ENCODE assay signal across 2 cellular contexts in the genomic region with DNA sequence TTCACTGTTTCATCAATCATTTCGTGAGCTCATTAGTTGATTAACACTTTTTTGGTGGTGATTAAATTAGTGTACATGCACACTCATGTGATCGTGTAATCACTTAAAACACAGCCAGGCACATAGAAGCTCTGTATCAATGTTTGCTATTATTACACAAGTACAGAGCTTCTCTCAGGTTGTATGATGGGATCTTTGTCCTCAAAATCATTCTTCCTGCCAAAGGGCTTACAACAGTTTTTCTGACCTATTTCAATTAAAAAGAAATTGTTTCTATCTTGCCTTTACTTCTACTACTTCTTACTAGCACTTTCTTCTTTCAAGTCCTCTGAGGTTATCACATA.
TF ChIP-seq lines count a peak whose summit lies in the region.

No MANE protein-coding gene starts in this region.

TF ChIP-seq in liver, 16 proteins besides CTCF, POLR2A, EP300 and RAD21:
- TF ChIP-seq JUND (IDR thresholded peaks at IDR 0.05) (no peak), RXRA (IDR thresholded peaks at IDR 0.05) (no peak), HNF4A (conservative IDR thresholded peaks at IDR 0.05) (peak in 1 of 2 donors; percentile 4)

TF ChIP-seq in HepG2, 621 proteins besides CTCF, POLR2A, EP300 and RAD21:
- TF ChIP-seq KDM2A (CRISPR knock-in tag; IDR thresholded peaks at IDR 0.05; ENCODE audit: borderline replicate concordance, low read depth) (no peak), REL (CRISPR knock-in tag; conservative IDR thresholded peaks at IDR 0.05) (no peak), CEBPB (IDR thresholded peaks at IDR 0.05; ENCODE audit: borderline replicate concordance, low read depth, low read length) (no peak), ZNF713 (CRISPR knock-in tag; IDR thresholded peaks at IDR 0.05) (no peak), KDM6A (CRISPR knock-in tag; IDR thresholded peaks at IDR 0.05; ENCODE audit: low read depth) (no peak), SIX4 (CRISPR knock-in tag; IDR thresholded peaks at IDR 0.05) (no peak), ZNF772 (CRISPR knock-in tag; IDR thresholded peaks at IDR 0.05) (no peak), ZKSCAN8 (CRISPR knock-in tag; IDR thresholded peaks at IDR 0.05; ENCODE audit: borderline replicate concordance) (no peak), ZNF3 (CRISPR knock-in tag; IDR thresholded peaks at IDR 0.05) (no peak), KMT2A (CRISPR knock-in tag; IDR thresholded peaks at IDR 0.05) (no peak), GPN1 (CRISPR knock-in tag; IDR thresholded peaks at IDR 0.05; ENCODE audit: borderline replicate concordance) (no peak), ZFP82 (CRISPR knock-in tag; IDR thresholded peaks at IDR 0.05; ENCODE audit: borderline replicate concordance) (no peak)
- TF ChIP-seq, protein P1, sequence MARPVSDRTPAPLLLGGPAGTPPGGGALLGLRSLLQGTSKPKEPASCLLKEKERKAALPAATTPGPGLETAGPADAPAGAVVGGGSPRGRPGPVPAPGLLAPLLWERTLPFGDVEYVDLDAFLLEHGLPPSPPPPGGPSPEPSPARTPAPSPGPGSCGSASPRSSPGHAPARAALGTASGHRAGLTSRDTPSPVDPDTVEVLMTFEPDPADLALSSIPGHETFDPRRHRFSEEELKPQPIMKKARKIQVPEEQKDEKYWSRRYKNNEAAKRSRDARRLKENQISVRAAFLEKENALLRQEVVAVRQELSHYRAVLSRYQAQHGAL (CRISPR knock-in tag; IDR thresholded peaks at IDR 0.05; ENCODE audit: not compliant biosample characterization) = no peak
- TF ChIP-seq, protein P2, sequence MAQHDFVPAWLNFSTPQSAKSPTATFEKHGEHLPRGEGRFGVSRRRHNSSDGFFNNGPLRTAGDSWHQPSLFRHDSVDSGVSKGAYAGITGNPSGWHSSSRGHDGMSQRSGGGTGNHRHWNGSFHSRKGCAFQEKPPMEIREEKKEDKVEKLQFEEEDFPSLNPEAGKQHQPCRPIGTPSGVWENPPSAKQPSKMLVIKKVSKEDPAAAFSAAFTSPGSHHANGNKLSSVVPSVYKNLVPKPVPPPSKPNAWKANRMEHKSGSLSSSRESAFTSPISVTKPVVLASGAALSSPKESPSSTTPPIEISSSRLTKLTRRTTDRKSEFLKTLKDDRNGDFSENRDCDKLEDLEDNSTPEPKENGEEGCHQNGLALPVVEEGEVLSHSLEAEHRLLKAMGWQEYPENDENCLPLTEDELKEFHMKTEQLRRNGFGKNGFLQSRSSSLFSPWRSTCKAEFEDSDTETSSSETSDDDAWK (CRISPR knock-in tag; IDR thresholded peaks at IDR 0.05) = no peak
- TF ChIP-seq, protein P3, sequence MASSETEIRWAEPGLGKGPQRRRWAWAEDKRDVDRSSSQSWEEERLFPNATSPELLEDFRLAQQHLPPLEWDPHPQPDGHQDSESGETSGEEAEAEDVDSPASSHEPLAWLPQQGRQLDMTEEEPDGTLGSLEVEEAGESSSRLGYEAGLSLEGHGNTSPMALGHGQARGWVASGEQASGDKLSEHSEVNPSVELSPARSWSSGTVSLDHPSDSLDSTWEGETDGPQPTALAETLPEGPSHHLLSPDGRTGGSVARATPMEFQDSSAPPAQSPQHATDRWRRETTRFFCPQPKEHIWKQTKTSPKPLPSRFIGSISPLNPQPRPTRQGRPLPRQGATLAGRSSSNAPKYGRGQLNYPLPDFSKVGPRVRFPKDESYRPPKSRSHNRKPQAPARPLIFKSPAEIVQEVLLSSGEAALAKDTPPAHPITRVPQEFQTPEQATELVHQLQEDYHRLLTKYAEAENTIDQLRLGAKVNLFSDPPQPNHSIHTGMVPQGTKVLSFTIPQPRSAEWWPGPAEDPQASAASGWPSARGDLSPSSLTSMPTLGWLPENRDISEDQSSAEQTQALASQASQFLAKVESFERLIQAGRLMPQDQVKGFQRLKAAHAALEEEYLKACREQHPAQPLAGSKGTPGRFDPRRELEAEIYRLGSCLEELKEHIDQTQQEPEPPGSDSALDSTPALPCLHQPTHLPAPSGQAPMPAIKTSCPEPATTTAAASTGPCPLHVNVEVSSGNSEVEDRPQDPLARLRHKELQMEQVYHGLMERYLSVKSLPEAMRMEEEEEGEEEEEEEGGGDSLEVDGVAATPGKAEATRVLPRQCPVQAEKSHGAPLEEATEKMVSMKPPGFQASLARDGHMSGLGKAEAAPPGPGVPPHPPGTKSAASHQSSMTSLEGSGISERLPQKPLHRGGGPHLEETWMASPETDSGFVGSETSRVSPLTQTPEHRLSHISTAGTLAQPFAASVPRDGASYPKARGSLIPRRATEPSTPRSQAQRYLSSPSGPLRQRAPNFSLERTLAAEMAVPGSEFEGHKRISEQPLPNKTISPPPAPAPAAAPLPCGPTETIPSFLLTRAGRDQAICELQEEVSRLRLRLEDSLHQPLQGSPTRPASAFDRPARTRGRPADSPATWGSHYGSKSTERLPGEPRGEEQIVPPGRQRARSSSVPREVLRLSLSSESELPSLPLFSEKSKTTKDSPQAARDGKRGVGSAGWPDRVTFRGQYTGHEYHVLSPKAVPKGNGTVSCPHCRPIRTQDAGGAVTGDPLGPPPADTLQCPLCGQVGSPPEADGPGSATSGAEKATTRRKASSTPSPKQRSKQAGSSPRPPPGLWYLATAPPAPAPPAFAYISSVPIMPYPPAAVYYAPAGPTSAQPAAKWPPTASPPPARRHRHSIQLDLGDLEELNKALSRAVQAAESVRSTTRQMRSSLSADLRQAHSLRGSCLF (CRISPR knock-in tag; IDR thresholded peaks at IDR 0.05; ENCODE audit: borderline replicate concordance) = no peak
